ENCODE assay signal across 22 cellular contexts in the genomic region with DNA sequence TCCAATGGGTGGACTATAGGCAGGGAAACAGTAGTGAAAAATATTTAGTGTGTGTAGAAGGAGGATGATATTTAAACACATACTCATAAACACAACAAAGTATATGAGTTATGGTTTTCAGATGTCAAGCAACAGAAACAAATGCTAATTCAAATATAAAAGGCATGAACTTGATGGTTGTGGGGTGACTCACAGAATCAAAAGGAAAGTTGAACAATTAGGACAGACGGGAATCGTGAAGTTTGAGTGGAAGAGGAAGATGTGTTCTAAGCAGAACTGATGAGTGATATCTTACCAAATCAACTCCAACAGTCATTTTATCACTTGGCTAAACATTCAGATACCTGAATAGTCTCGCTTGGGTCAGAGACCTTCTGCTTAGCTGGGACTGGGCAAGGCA. TPM values are rescaled to one million over a fixed set of nuclear protein-coding genes. Genes with fewer than 3 reads are reported as not detected.
A peak's percentile ranks its signal among the peaks of the same experiment; 100 is the strongest.
DNase-seq lines count a peak whose midpoint lies in the region; ATAC-seq and TF ChIP-seq lines count a peak whose summit lies in the region.
"Had no signal": no experiment of that assay in that cellular context is flagged by ENCODE, and none has a peak within 500 bp of the region (broad histone marks: within the 10 kb centered on the region; RNA-seq: fewer than 3 reads in every experiment).

No MANE protein-coding gene starts in this region.

- no peaks in the 10 kb centered on the region for H3K27me3 ChIP-seq in foreskin keratinocyte
- H3K27me3 ChIP-seq: BLaER1 treated with 17β-estradiol and CSF1 and Interleukin-3, amounts not matched to agents 10 nM and 100 nM; MG63 had no signal

- peaks cover 15% of the 10 kb centered on the region for H3K9me3 Mint-ChIP-seq in HFFc6
- H3K9me3 Mint-ChIP-seq: natural killer cell treated with Interleukin-12 subunit alpha and Interleukin-12 subunit beta and Interleukin-15 and Interleukin-18, amount 100 ng/mL, for 72 hours had no signal

- peaks cover 22% of the 10 kb centered on the region for H3K4me1 ChIP-seq in foreskin keratinocyte

- H3K27ac ChIP-seq in VCaP: peak overlapping the region; percentile 82
- H3K27ac ChIP-seq in foreskin keratinocyte: peak overlapping the region; percentile 80
- H3K27ac ChIP-seq: BLaER1 treated with 17β-estradiol and CSF1 and Interleukin-3, amounts not matched to agents 10 nM and 100 nM; SK-N-MC had no signal

- H3K27ac Mint-ChIP-seq in HFFc6: no peak overlapping the region
- H3K27ac Mint-ChIP-seq: activated naive CD8-positive, alpha-beta T cell treated with anti-CD3 and anti-CD28 coated beads for 36 hours; activated T-helper 17 cell treated with anti-CD3 and anti-CD28 coated beads, Interleukin-2, amount 50 U/mL, for 72 hours; natural killer cell treated with Interleukin-12 subunit alpha and Interleukin-12 subunit beta and Interleukin-15 and Interleukin-18, amount 100 ng/mL, for 72 hours; T-helper 2 cell treated with Interferon-gamma antibody and Interleukin-4, amounts not matched to agents 5 μg/mL and 100 μg/mL, for 36 hours had no signal

- no peak overlapping the region for H3K4me3 Mint-ChIP-seq in HFFc6
- H3K4me3 Mint-ChIP-seq: activated naive CD8-positive, alpha-beta T cell treated with anti-CD3 and anti-CD28 coated beads for 36 hours; activated T-helper 17 cell treated with anti-CD3 and anti-CD28 coated beads, Interleukin-2, amount 50 U/mL, for 72 hours; natural killer cell treated with Interleukin-12 subunit alpha and Interleukin-12 subunit beta and Interleukin-15 and Interleukin-18, amount 100 ng/mL, for 72 hours; T-helper 2 cell treated with Interferon-gamma antibody and Interleukin-4, amounts not matched to agents 5 μg/mL and 100 μg/mL, for 36 hours had no signal

- peak; percentile 60 for DNase-seq in AG10803 (ENCODE audit: low read depth)
- DNase-seq in HFFc6: peak; percentile 13
- peak; percentile 67 to 85 for DNase-seq in foreskin keratinocyte
- no peak for DNase-seq in DMS153 treated with DMSO at 0.1 percent for 48 hours (lab: John Stamatoyannopoulos, UW; ENCODE audit: unreplicated experiment)
- no peak for DNase-seq in HuH-7 (ENCODE audit: low spot score)
- DNase-seq in 8988T: no peak
- DNase-seq: activated CD4-positive, alpha-beta T cell treated with anti-CD3 and anti-CD28 coated beads, Interleukin-2, amount 50 U/mL, for 1 hour; activated naive CD8-positive, alpha-beta T cell treated with anti-CD3 and anti-CD28 coated beads for 36 hours; effector memory CD4-positive, alpha-beta T cell; glutamatergic neuron; left colon; MG63; NCI-H1436 treated with DMSO at 0.1 percent for 48 hours; NCI-H510A treated with DMSO at 0.1 percent for 48 hours; NK-92 treated with Interleukin-12 subunit alpha and Interleukin-12 subunit beta, amount 100 ng/mL, for 24 hours had no signal

- H3K4me3 ChIP-seq in AG10803 (ENCODE audit: low read length): no peak overlapping the region
- H3K4me3 ChIP-seq: BLaER1 treated with 17β-estradiol and CSF1 and Interleukin-3, amounts not matched to agents 10 nM and 100 nM; MG63; SK-N-MC had no signal

- H3K36me3 Mint-ChIP-seq in HFFc6 (ENCODE audit: low read depth): peaks cover 15% of the 10 kb centered on the region
- H3K36me3 Mint-ChIP-seq: natural killer cell treated with Interleukin-12 subunit alpha and Interleukin-12 subunit beta and Interleukin-15 and Interleukin-18, amount 100 ng/mL, for 72 hours had no signal

- peaks cover 2% of the 10 kb centered on the region; the same call in 1 of the 2 replicates for H3K27me3 Mint-ChIP-seq in HFFc6 (ENCODE audit: insufficient read depth)
- H3K27me3 Mint-ChIP-seq: activated naive CD8-positive, alpha-beta T cell treated with anti-CD3 and anti-CD28 coated beads for 36 hours had no signal

- H3K4me1 Mint-ChIP-seq in HFFc6 (ENCODE audit: low read depth): peaks cover 18% of the 10 kb centered on the region
- H3K4me1 Mint-ChIP-seq: activated T-helper 17 cell treated with anti-CD3 and anti-CD28 coated beads, Interleukin-2, amount 50 U/mL, for 72 hours had no signal

- ATAC-seq in foreskin keratinocyte: peak; percentile 50
- no peak for ATAC-seq in HG03460 (IDR thresholded peaks at IDR 0.05; ENCODE audit: unreplicated experiment)
- ATAC-seq: activated T-helper 17 cell treated with anti-CD3 and anti-CD28 coated beads, Interleukin-2, amount 50 U/mL, for 72 hours; left colon; natural killer cell treated with Interleukin-12 subunit alpha and Interleukin-12 subunit beta and Interleukin-15 and Interleukin-18, amount 100 ng/mL, for 72 hours had no signal

- no peak for TF ChIP-seq CTCF in AG10803 (conservative IDR thresholded peaks at IDR 0.05; ENCODE audit: low read length)
- no peak for TF ChIP-seq CTCF in HFFc6 (IDR thresholded peaks at IDR 0.05)
- no peak for TF ChIP-seq CTCF in VCaP (conservative IDR thresholded peaks at IDR 0.05)
- no peak for TF ChIP-seq CTCF in foreskin keratinocyte (conservative IDR thresholded peaks at IDR 0.05)

RNA-seq across cellular contexts. Expression of a gene that starts 53.6 kb away (rescaled TPM):
- 100 to 1,000 TPM; 143 to 270 (median 148) TPM for total RNA-seq in HFFc6 (2021; fragmentation: NEBNext Ultra II Directional; extraction: Animal tissue kit (Norgen Biotek cat#: 25700))
- total RNA-seq in foreskin keratinocyte: 815 and 842 TPM in 2 replicates
- polyA plus RNA-seq in foreskin keratinocyte: 168 and 201 TPM in 2 replicates

Comparison
In these comparisons a context has a peak if more than half of its experiments do, and no peak if none do; other contexts are left out.
1. DNase-seq: peak in AG10803 (single experiment), HFFc6 (single experiment) and foreskin keratinocyte (2 of 2); none in DMS153 treated with DMSO at 0.1 percent for 48 hours (single experiment), HuH-7 (single experiment) and 8988T (single experiment).